ENCODE assay signal across 26 cellular contexts in genomic region chr4:45284400-45285085, GRCh38.
"Had no signal": no experiment of that assay in that cellular context is flagged by ENCODE, and none has a peak within 500 bp of the region (broad histone marks: within the 10 kb centered on the region; RNA-seq: fewer than 3 reads in every experiment).

No MANE protein-coding gene starts in this region.

- H3K4me1 ChIP-seq: ascending aorta, gastroesophageal sphincter, neural progenitor cell, right lobe of liver, upper lobe of left lung had no signal

- H3K9me3 ChIP-seq: ascending aorta, gastroesophageal sphincter had no signal

- H3K27me3 ChIP-seq: ascending aorta, cardiac muscle cell, gastroesophageal sphincter, neural progenitor cell, right lobe of liver, upper lobe of left lung had no signal

- H3K27ac ChIP-seq: ascending aorta, cardiac muscle cell, gastroesophageal sphincter, neural progenitor cell, right lobe of liver, upper lobe of left lung had no signal

- H3K36me3 Mint-ChIP-seq: activated CD4-positive, alpha-beta memory T cell treated with anti-CD3 and anti-CD28 coated beads for 36 hours; activated naive CD4-positive, alpha-beta T cell treated with anti-CD3 and anti-CD28 coated beads, Interleukin-2, amount 50 U/mL, for 24 hours; brain; natural killer cell; neural progenitor cell had no signal

- H3K4me3 ChIP-seq: ascending aorta, cardiac muscle cell, gastroesophageal sphincter, neural progenitor cell, right lobe of liver, upper lobe of left lung had no signal

- H3K4me1 Mint-ChIP-seq: activated CD4-positive, alpha-beta T cell treated with anti-CD3 and anti-CD28 coated beads, Interleukin-2, amount 10 ng/mL, durations not matched to agents 24 days and 14 days; activated naive CD4-positive, alpha-beta T cell treated with anti-CD3 and anti-CD28 coated beads, Interleukin-2, amount 50 U/mL, for 24 hours; activated T-helper 17 cell treated with anti-CD3 and anti-CD28 coated beads, Interleukin-2, amount 50 U/mL, for 72 hours; brain; natural killer cell; T-helper 17 cell had no signal

- ATAC-seq: activated T-cell treated with anti-CD3 and anti-CD28 coated beads, Interleukin-2, amount 50 U/mL, for 4 hours; activated T-helper 17 cell treated with anti-CD3 and anti-CD28 coated beads, Interleukin-2, amount 50 U/mL, for 72 hours; gastroesophageal sphincter; left colon; natural killer cell; T-helper 17 cell had no signal

- H3K27ac Mint-ChIP-seq: activated CD4-positive, alpha-beta memory T cell treated with anti-CD3 and anti-CD28 coated beads for 36 hours; activated CD4-positive, alpha-beta T cell treated with anti-CD3 and anti-CD28 coated beads, Interleukin-2, amount 10 ng/mL, durations not matched to agents 24 days and 14 days; activated naive CD4-positive, alpha-beta T cell treated with anti-CD3 and anti-CD28 coated beads, Interleukin-2, amount 50 U/mL, for 24 hours; activated T-helper 17 cell treated with anti-CD3 and anti-CD28 coated beads, Interleukin-2, amount 50 U/mL, for 72 hours; brain; natural killer cell; neural progenitor cell; progenitor cell of endocrine pancreas; stimulated activated naive CD8-positive, alpha-beta T cell treated with anti-CD3 and anti-CD28 coated beads, Interleukin-15, Interleukin-2, amounts not matched to agents 100 ng/mL and 50 ng/mL, for 24 hours; T-helper 17 cell had no signal

- DNase-seq: activated CD4-positive, alpha-beta memory T cell treated with anti-CD3 and anti-CD28 coated beads for 36 hours; activated CD4-positive, alpha-beta T cell treated with anti-CD3 and anti-CD28 coated beads, Interleukin-2, amount 10 ng/mL, durations not matched to agents 24 days and 14 days; activated CD4-positive, CD25-positive, alpha-beta regulatory T cell treated with anti-CD3 and anti-CD28 coated beads, Interleukin-2, amount 50 U/mL, for 72 hours; activated gamma-delta T cell treated with Interleukin-2 at 50 U/mL for 16 hours; activated T-cell treated with anti-CD3 and anti-CD28 coated beads, Interleukin-2, amount 50 U/mL, for 4 hours; cortex of kidney; head of caudate nucleus; left colon; mesenchymal stem cell; natural killer cell; stimulated activated CD4-positive, alpha-beta T cell treated with anti-CD3 and anti-CD28 coated beads, Interleukin-12 subunit alpha, Interleukin-12 subunit beta, amount 100 ng/mL, for 4 hours; stimulated activated CD4-positive, alpha-beta T cell treated with anti-CD3 and anti-CD28 coated beads, Interleukin-4, amount 100 ng/mL, for 1 hour; substantia nigra; T-helper 17 cell; T1000 had no signal

- H3K9me3 Mint-ChIP-seq: neural progenitor cell; stimulated activated naive CD8-positive, alpha-beta T cell treated with anti-CD3 and anti-CD28 coated beads, Interleukin-15, Interleukin-2, amounts not matched to agents 100 ng/mL and 50 ng/mL, for 24 hours had no signal

- H3K27me3 Mint-ChIP-seq: activated CD4-positive, alpha-beta memory T cell treated with anti-CD3 and anti-CD28 coated beads for 36 hours; activated CD4-positive, alpha-beta T cell treated with anti-CD3 and anti-CD28 coated beads, Interleukin-2, amount 10 ng/mL, durations not matched to agents 24 days and 14 days; activated naive CD4-positive, alpha-beta T cell treated with anti-CD3 and anti-CD28 coated beads, Interleukin-2, amount 50 U/mL, for 24 hours; activated T-helper 17 cell treated with anti-CD3 and anti-CD28 coated beads, Interleukin-2, amount 50 U/mL, for 72 hours; brain; progenitor cell of endocrine pancreas; stimulated activated naive CD8-positive, alpha-beta T cell treated with anti-CD3 and anti-CD28 coated beads, Interleukin-15, Interleukin-2, amounts not matched to agents 100 ng/mL and 50 ng/mL, for 24 hours; T-helper 17 cell had no signal

- H3K4me3 Mint-ChIP-seq: activated CD4-positive, alpha-beta memory T cell treated with anti-CD3 and anti-CD28 coated beads for 36 hours; activated CD4-positive, alpha-beta T cell treated with anti-CD3 and anti-CD28 coated beads, Interleukin-2, amount 10 ng/mL, durations not matched to agents 24 days and 14 days; activated naive CD4-positive, alpha-beta T cell treated with anti-CD3 and anti-CD28 coated beads, Interleukin-2, amount 50 U/mL, for 24 hours; activated T-cell treated with anti-CD3 and anti-CD28 coated beads, Interleukin-2, amount 50 U/mL, for 4 hours; activated T-helper 17 cell treated with anti-CD3 and anti-CD28 coated beads, Interleukin-2, amount 50 U/mL, for 72 hours; brain; natural killer cell; neural progenitor cell; stimulated activated naive CD8-positive, alpha-beta T cell treated with anti-CD3 and anti-CD28 coated beads, Interleukin-15, Interleukin-2, amounts not matched to agents 100 ng/mL and 50 ng/mL, for 24 hours; T-helper 17 cell had no signal

- H3K36me3 ChIP-seq: ascending aorta, cardiac muscle cell, gastroesophageal sphincter, neural progenitor cell, right lobe of liver, upper lobe of left lung had no signal
